ENCODE assay signal across 8 cellular contexts in genomic region chr17:57442914-57443571, GRCh38.
DNase-seq lines count a peak whose midpoint lies in the region; TF ChIP-seq lines count a peak whose summit lies in the region.

No MANE protein-coding gene starts in this region.

- no peaks in the 10 kb centered on the region for H3K36me3 ChIP-seq in cardiac muscle cell

- H3K4me3 ChIP-seq in cardiac muscle cell = no peak overlapping the region

- no peak for TF ChIP-seq CTCF in cardiac muscle cell (IDR thresholded peaks at IDR 0.05; ENCODE audit: low read depth, low read length)
- no peak for TF ChIP-seq CTCF in GM10248 (IDR thresholded peaks at IDR 0.05; ENCODE audit: control extremely low read depth, extremely low read depth, low read depth, missing control alignments)

- no peaks in the 10 kb centered on the region for H3K9me3 ChIP-seq in cardiac muscle cell (ENCODE audit: low read depth)

- H3K27me3 ChIP-seq in cardiac muscle cell = no peaks in the 10 kb centered on the region

- peaks cover 73% of the 10 kb centered on the region for H3K4me1 ChIP-seq in cardiac muscle cell (ENCODE audit: low read depth)

- peak; percentile 60 for DNase-seq in D341Med (ENCODE audit: low spot score)
- peak; percentile 52 for DNase-seq in NCI-H1694 treated with DMSO at 0.1 percent for 48 hours (lab: John Stamatoyannopoulos, UW)
- DNase-seq in activated T-cell treated with anti-CD3 and anti-CD28 coated beads, Interleukin-2, amount 50 U/mL, for 1 hour = peak; percentile 58
- peak; percentile 52 to 55 for DNase-seq in cardiac muscle cell (ENCODE audit: low read depth in 1 of 2, low spot score in 1 of 2)
- peak; percentile 47 to 48 for DNase-seq in stimulated activated CD4-positive, alpha-beta T cell treated with anti-CD3 and anti-CD28 coated beads, Interleukin-1b, Interleukin-23, amount 100 ng/mL, for 4 hours (ENCODE audit: low read depth in 2 of 2)
- no peak for DNase-seq in GM10248 (ENCODE audit: extremely low spot score)
- no peak for DNase-seq in GM19238 (ENCODE audit: insufficient read length, low spot score)
- DNase-seq in retina = no peak

- CTCF ChIA-PET in GM10248 (lab: Yijun Ruan, JAX) = interaction anchor here (1.0 to 1.3 kb wide), 4 partner anchors 12 to 201 kb away, joined by 3 to 4 read pairs (median 3); no protein-coding TSS in a partner anchor

- H3K27ac ChIP-seq in cardiac muscle cell = peak overlapping the region; percentile 64

- POLR2A ChIA-PET in GM10248 (lab: Yijun Ruan, JAX) = no interaction called here

Comparison
In these comparisons a context has a peak if more than half of its experiments do, and no peak if none do; other contexts are left out.
1. DNase-seq: peak in D341Med (single experiment), NCI-H1694 treated with DMSO at 0.1 percent for 48 hours (single experiment), activated T-cell treated with anti-CD3 and anti-CD28 coated beads, Interleukin-2, amount 50 U/mL, for 1 hour (single experiment), cardiac muscle cell (2 of 2) and stimulated activated CD4-positive, alpha-beta T cell treated with anti-CD3 and anti-CD28 coated beads, Interleukin-1b, Interleukin-23, amount 100 ng/mL, for 4 hours (2 of 2); none in GM10248 (single experiment), GM19238 (single experiment) and retina (single experiment).